ENCODE assay signal across 18 cellular contexts in the genomic region with DNA sequence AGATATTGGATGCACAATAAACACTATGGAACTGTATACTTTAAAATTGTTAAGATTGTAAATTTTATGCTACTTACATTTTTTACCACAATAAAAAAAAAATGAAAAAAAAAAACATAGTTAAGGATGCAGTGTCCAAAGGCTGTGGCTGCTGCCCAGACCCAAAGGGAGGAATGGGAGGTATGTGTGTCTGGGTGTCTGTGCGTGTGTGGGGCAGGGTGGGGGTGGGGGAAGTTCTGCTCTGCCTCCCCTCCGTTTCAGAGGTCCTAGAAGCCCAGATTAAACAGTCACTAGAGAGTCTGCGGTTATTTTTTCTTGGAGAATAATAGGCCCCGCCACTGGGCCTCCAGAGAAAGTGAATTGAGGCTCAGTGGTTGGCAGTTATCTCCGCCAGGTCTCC.
A peak's percentile ranks its signal among the peaks of the same experiment; 100 is the strongest.
DNase-seq lines count a peak whose midpoint lies in the region; ATAC-seq and TF ChIP-seq lines count a peak whose summit lies in the region.
"Had no signal": no experiment of that assay in that cellular context is flagged by ENCODE, and none has a peak within 500 bp of the region (broad histone marks: within the 10 kb centered on the region; RNA-seq: fewer than 3 reads in every experiment).

No MANE protein-coding gene starts in this region.

- H3K4me3 Mint-ChIP-seq in mesothelial cell of epicardium, result no peak overlapping the region
- H3K4me3 Mint-ChIP-seq: CD4-positive, alpha-beta T cell; HFFc6 had no signal

- no peak for ATAC-seq in HG02884 (IDR thresholded peaks at IDR 0.05; ENCODE audit: unreplicated experiment)
- ATAC-seq: HCT116 had no signal

- no peaks in the 10 kb centered on the region for H3K9me3 Mint-ChIP-seq in mesothelial cell of epicardium
- H3K9me3 Mint-ChIP-seq: CD4-positive, alpha-beta T cell; HFFc6 had no signal

- no peaks in the 10 kb centered on the region for H3K9me3 ChIP-seq in sigmoid colon
- no peaks in the 10 kb centered on the region for H3K9me3 ChIP-seq in breast epithelium
- H3K9me3 ChIP-seq: Caco-2 had no signal

- H3K27me3 ChIP-seq in sigmoid colon (no peaks in the 10 kb centered on the region), breast epithelium (no peaks in the 10 kb centered on the region)

- intact Hi-C loops in sigmoid colon (cut with DNase I), result loop anchor here (5.0 kb wide), 1 partner anchor 155 kb away; no protein-coding TSS in a partner anchor
- intact Hi-C loops in breast epithelium (cut with DNase I; ENCODE audit: low total_unique reads), result no loop called here

- no peak for TF ChIP-seq POLR2A in sigmoid colon (IDR thresholded peaks at IDR 0.05)
- no peak for TF ChIP-seq POLR2A in breast epithelium (IDR thresholded peaks at IDR 0.05)

- H3K36me3 ChIP-seq in sigmoid colon (no peaks in the 10 kb centered on the region), breast epithelium (no peaks in the 10 kb centered on the region)

- no peak for TF ChIP-seq CTCF in fibroblast of the aortic adventitia (IDR thresholded peaks at IDR 0.05; ENCODE audit: insufficient read depth, low read length)
- TF ChIP-seq CTCF in mesothelial cell of epicardium (IDR thresholded peaks at IDR 0.05; ENCODE audit: unreplicated experiment), result no peak
- TF ChIP-seq CTCF in sigmoid colon (IDR thresholded peaks at IDR 0.05), result no peak
- TF ChIP-seq CTCF in breast epithelium (IDR thresholded peaks at IDR 0.05), result no peak

- H3K4me1 ChIP-seq in sigmoid colon, result peaks cover 0 to 60% (median 53%) of the 10 kb centered on the region in 4 donors
- peaks cover 0 to 23% of the 10 kb centered on the region in 2 donors for H3K4me1 ChIP-seq in breast epithelium

- peak; percentile 52 for DNase-seq in EH (ENCODE audit: low read depth)
- peak; percentile 15 for DNase-seq in fibroblast of the aortic adventitia (ENCODE audit: low read depth)
- DNase-seq in mesothelial cell of epicardium (ENCODE audit: low spot score in 2 of 2, unreplicated experiment in 2 of 2), result no peak
- DNase-seq in sigmoid colon, result no peak
- no peak for DNase-seq in retina
- DNase-seq in breast epithelium (ENCODE audit: low spot score in 2 of 2), result no peak
- DNase-seq: ACHN; AML-193; Caco-2; CD4-positive, alpha-beta T cell; GDM1; GOT3; H7; HFFc6; IMR-90 had no signal

- peak overlapping the region; percentile 71 for H3K27ac Mint-ChIP-seq in mesothelial cell of epicardium
- H3K27ac Mint-ChIP-seq: CD4-positive, alpha-beta T cell; HFFc6 had no signal

- WGBS in sigmoid colon, 2 donors, result 81 to 85% methylated on average over 5 of the region's 5 CpGs

- H3K4me3 ChIP-seq in fibroblast of the aortic adventitia (ENCODE audit: low read depth, low read length), result no peak overlapping the region
- no peak overlapping the region for H3K4me3 ChIP-seq in sigmoid colon
- no peak overlapping the region for H3K4me3 ChIP-seq in breast epithelium

- no peak for TF ChIP-seq EP300 in sigmoid colon (IDR thresholded peaks at IDR 0.05)

- H3K27me3 Mint-ChIP-seq in mesothelial cell of epicardium (ENCODE audit: low read depth), result no peaks in the 10 kb centered on the region
- H3K27me3 Mint-ChIP-seq: CD4-positive, alpha-beta T cell had no signal

- H3K4me1 Mint-ChIP-seq in mesothelial cell of epicardium, result peaks cover 88% of the 10 kb centered on the region

- peak overlapping the region in 3 of 4 donors; percentile 14 to 78 (median 76) for H3K27ac ChIP-seq in sigmoid colon
- H3K27ac ChIP-seq in breast epithelium, result no peak overlapping the region
- H3K27ac ChIP-seq: C4-2B had no signal

- no peaks in the 10 kb centered on the region for H3K36me3 Mint-ChIP-seq in mesothelial cell of epicardium

Comparison
In these comparisons a context has a peak if more than half of its experiments do, and no peak if none do; other contexts are left out.
1. DNase-seq: peak in EH (single experiment) and fibroblast of the aortic adventitia (single experiment); none in mesothelial cell of epicardium (0 of 2), sigmoid colon (single experiment), retina (single experiment) and breast epithelium (0 of 2).
2. H3K27ac ChIP-seq: peak in sigmoid colon (3 of 4); none in breast epithelium (0 of 2).